In genomic region chr7:31747553-31747952, GRCh38 we compare ENCODE assay signal across 26 cellular contexts.
A peak's percentile ranks its signal among the peaks of the same experiment; 100 is the strongest.
DNase-seq lines count a peak whose midpoint lies in the region; ATAC-seq and TF ChIP-seq lines count a peak whose summit lies in the region.
"Had no signal": no experiment of that assay in that cellular context is flagged by ENCODE, and none has a peak within 500 bp of the region (broad histone marks: within the 10 kb centered on the region; RNA-seq: fewer than 3 reads in every experiment).

No MANE protein-coding gene starts in this region.

- peaks cover 29% of the 10 kb centered on the region for H3K27me3 ChIP-seq in smooth muscle cell (ENCODE audit: low read depth)
- H3K27me3 ChIP-seq in WERI-Rb-1 (ENCODE audit: insufficient read depth, low read depth, severe bottlenecking), result no peaks in the 10 kb centered on the region
- H3K27me3 ChIP-seq: brain microvascular endothelial cell, gastrocnemius medialis, thyroid gland had no signal

- H3K27ac ChIP-seq in smooth muscle cell (ENCODE audit: low read depth), result peak overlapping the region; percentile 25
- H3K27ac ChIP-seq in WERI-Rb-1, result no peak overlapping the region
- H3K27ac ChIP-seq: brain microvascular endothelial cell, gastrocnemius medialis, psoas muscle, thyroid gland had no signal

- no peak overlapping the region for H2AFZ ChIP-seq in smooth muscle cell (ENCODE audit: low read depth)

- no peaks in the 10 kb centered on the region for H3K79me2 ChIP-seq in smooth muscle cell (ENCODE audit: low read depth)

- no peaks in the 10 kb centered on the region for H4K20me1 ChIP-seq in smooth muscle cell (ENCODE audit: low read depth)

- no peaks in the 10 kb centered on the region for H3K4me1 ChIP-seq in smooth muscle cell (ENCODE audit: low read depth)
- H3K4me1 ChIP-seq: gastrocnemius medialis, psoas muscle, thyroid gland had no signal

- H3K4me3 ChIP-seq in fibroblast of mammary gland (ENCODE audit: control insufficient read depth, low read depth, low read length) (no peak overlapping the region), smooth muscle cell (no peak overlapping the region), WERI-Rb-1 (ENCODE audit: low read depth, low read length) (no peak overlapping the region)
- H3K4me3 ChIP-seq: gastrocnemius medialis, psoas muscle, thyroid gland had no signal

- no peak for ATAC-seq in GM18511 (IDR thresholded peaks at IDR 0.05; ENCODE audit: unreplicated experiment)
- ATAC-seq in HG03097 (IDR thresholded peaks at IDR 0.05; ENCODE audit: low FRiP score, unreplicated experiment), result no peak
- ATAC-seq: gastrocnemius medialis; naive thymus-derived CD8-positive, alpha-beta T cell; psoas muscle; stimulated activated naive CD8-positive, alpha-beta T cell treated with anti-CD3 and anti-CD28 coated beads, Interleukin-15, amount 100 ng/mL, for 72 hours; WTC11 had no signal

- TF ChIP-seq CTCF in fibroblast of mammary gland (conservative IDR thresholded peaks at IDR 0.05; ENCODE audit: control insufficient read depth, insufficient read depth, low read depth, low read length) (no peak), smooth muscle cell (IDR thresholded peaks at IDR 0.05; ENCODE audit: borderline replicate concordance, insufficient read depth, poor library complexity, severe bottlenecking) (no peak), WERI-Rb-1 (IDR thresholded peaks at IDR 0.05; ENCODE audit: low read depth, low read length) (no peak)

- no peaks in the 10 kb centered on the region for H3K36me3 ChIP-seq in smooth muscle cell (ENCODE audit: low read depth)
- peaks cover 3% of the 10 kb centered on the region; the same call in 1 of the 2 replicates for H3K36me3 ChIP-seq in WERI-Rb-1
- H3K36me3 ChIP-seq: brain microvascular endothelial cell, gastrocnemius medialis, thyroid gland had no signal

- no peak overlapping the region for H3K9ac ChIP-seq in smooth muscle cell (ENCODE audit: low read depth)

- DNase-seq in HT1080 (ENCODE audit: low read depth) (peak; percentile 58), T1000 (lab: John Stamatoyannopoulos, UW) (peak; percentile 18), fibroblast of mammary gland (ENCODE audit: low read depth) (peak; percentile 34), smooth muscle cell (lab: John Stamatoyannopoulos, UW; ENCODE audit: unreplicated experiment) (no peak), WERI-Rb-1 (no peak), NK-92 (lab: John Stamatoyannopoulos, UW; ENCODE audit: unreplicated experiment) (no peak)
- DNase-seq: activated naive CD4-positive, alpha-beta T cell treated with anti-CD3 and anti-CD28 coated beads for 36 hours; amniotic stem cell; brain microvascular endothelial cell; effector CD8-positive, alpha-beta T cell; gastrocnemius medialis; hippocampal formation; midbrain; MM.1S; naive thymus-derived CD8-positive, alpha-beta T cell; NCI-H1417 treated with DMSO at 0.1 percent for 48 hours; NCI-H2081 treated with DMSO at 0.1 percent for 48 hours; NCI-H446; NCI-H774; nucleus accumbens; psoas muscle; stimulated activated naive CD8-positive, alpha-beta T cell treated with anti-CD3 and anti-CD28 coated beads, Interleukin-15, amount 100 ng/mL, for 72 hours; thyroid gland had no signal

- H3K9me3 ChIP-seq in smooth muscle cell (replicated peaks; ENCODE audit: low read depth), result no peaks in the 10 kb centered on the region
- no peaks in the 10 kb centered on the region for H3K9me3 ChIP-seq in WERI-Rb-1 (ENCODE audit: severe bottlenecking)
- H3K9me3 ChIP-seq: gastrocnemius medialis, psoas muscle, thyroid gland had no signal

- H3K4me2 ChIP-seq in smooth muscle cell, result no peak overlapping the region

- H3F3A ChIP-seq in smooth muscle cell (ENCODE audit: low read depth), result no peaks in the 10 kb centered on the region

Comparison
In these comparisons a context has a peak if more than half of its experiments do, and no peak if none do; other contexts are left out.
1. DNase-seq: peak in HT1080 (single experiment), T1000 (single experiment) and fibroblast of mammary gland (single experiment); none in smooth muscle cell (single experiment), WERI-Rb-1 (single experiment) and NK-92 (single experiment).